8 cellular contexts compared by ENCODE assay signal in the genomic region with DNA sequence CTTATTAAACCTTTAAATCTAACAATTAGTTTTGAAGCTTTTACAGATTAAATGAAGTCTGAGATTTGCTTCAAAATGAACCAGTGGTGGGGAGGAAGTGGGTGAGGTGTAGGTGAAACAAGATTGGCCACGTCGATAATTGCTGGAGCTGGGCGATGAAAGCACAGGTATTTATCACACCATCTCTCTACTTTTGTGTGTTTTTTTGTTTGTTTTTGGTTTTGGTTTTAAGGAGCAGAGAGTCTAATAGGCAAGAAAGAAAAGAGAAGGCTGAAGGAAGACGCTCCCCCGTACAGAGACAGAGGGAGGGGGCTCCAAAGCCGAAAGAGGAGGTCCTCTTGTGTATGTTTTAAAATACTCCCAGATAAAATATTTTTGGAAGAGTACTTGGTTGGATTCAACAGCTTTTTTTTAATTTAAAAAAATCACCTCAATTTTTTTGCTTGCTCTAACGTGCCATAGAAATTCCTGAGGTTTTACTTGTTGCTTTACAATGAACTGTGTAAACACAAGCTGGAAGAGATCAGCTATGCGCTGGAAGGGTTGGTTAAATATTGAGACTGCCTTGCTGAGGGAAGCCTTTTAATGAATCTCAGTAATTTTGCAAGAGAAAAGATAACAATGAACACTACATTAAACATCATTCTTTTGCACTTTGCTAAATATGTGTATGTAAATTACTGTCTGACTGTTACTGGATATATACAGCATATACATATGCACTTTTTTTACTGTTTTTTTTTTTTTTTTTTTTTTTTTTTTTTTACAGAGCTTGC.
DNase-seq lines count a peak whose midpoint lies in the region; ATAC-seq lines count a peak whose summit lies in the region.

No MANE protein-coding gene starts in this region.

- in situ Hi-C loops in KBM-7 (cut with MboI; ENCODE audit: low pct_unique_long_range_greater_than_20kb, low sequenced_read_pairs) = no loop called here

- H3K36me3 ChIP-seq in effector memory CD4-positive, alpha-beta T cell (ENCODE audit: control insufficient read depth, insufficient read depth, low read length) = no peaks in the 10 kb centered on the region

- peak overlapping the region; percentile 20 for H3K4me3 ChIP-seq in effector memory CD4-positive, alpha-beta T cell (ENCODE audit: insufficient read depth, low read depth, low read length, poor library complexity, severe bottlenecking)

- no peaks in the 10 kb centered on the region for H3K9me3 ChIP-seq in effector memory CD4-positive, alpha-beta T cell (ENCODE audit: control insufficient read depth, low read length)

- peaks cover 15% of the 10 kb centered on the region for H3K4me1 ChIP-seq in effector memory CD4-positive, alpha-beta T cell (ENCODE audit: control insufficient read depth, insufficient read depth, low read length, poor library complexity, severe bottlenecking)

- H3K27me3 ChIP-seq in effector memory CD4-positive, alpha-beta T cell (replicated peaks; ENCODE audit: control insufficient read depth, insufficient read depth, low read length, poor library complexity, severe bottlenecking) = no peaks in the 10 kb centered on the region

- H3K27ac ChIP-seq in effector memory CD4-positive, alpha-beta T cell (ENCODE audit: insufficient read depth, low read length, poor library complexity, severe bottlenecking) = peak overlapping the region; percentile 52

- peak; percentile 28 for DNase-seq in activated CD4-positive, alpha-beta T cell treated with anti-CD3 and anti-CD28 coated beads for 48 hours
- DNase-seq in activated CD4-positive, alpha-beta T cell treated with anti-CD3 and anti-CD28 coated beads, Interleukin-2, amount 50 U/mL, for 4 hours = no peak
- DNase-seq in SHP77 treated with DMSO at 0.1 percent for 48 hours (lab: John Stamatoyannopoulos, UW) (peak; percentile 25), KBM-7 (no peak)
- peak; percentile 22 to 38 (median 36) for DNase-seq in effector memory CD4-positive, alpha-beta T cell
- DNase-seq in stimulated activated naive CD8-positive, alpha-beta T cell treated with anti-CD3 and anti-CD28 coated beads, Interleukin-15, Interleukin-2, amounts not matched to agents 100 U/mL and 50 U/mL, for 24 hours = no peak

- peak; percentile 36 for ATAC-seq in stimulated activated naive CD8-positive, alpha-beta T cell treated with anti-CD3 and anti-CD28 coated beads, Interleukin-15, Interleukin-2, amounts not matched to agents 100 U/mL and 50 U/mL, for 24 hours
- ATAC-seq in HG03108 (IDR thresholded peaks at IDR 0.05; ENCODE audit: unreplicated experiment) (no peak), GM18502 (IDR thresholded peaks at IDR 0.05; ENCODE audit: poor library complexity, unreplicated experiment) (no peak)

Comparison
In these comparisons a context has a peak if more than half of its experiments do, and no peak if none do; other contexts are left out.
1. DNase-seq: peak in activated CD4-positive, alpha-beta T cell treated with anti-CD3 and anti-CD28 coated beads for 48 hours (single experiment), SHP77 treated with DMSO at 0.1 percent for 48 hours (single experiment) and effector memory CD4-positive, alpha-beta T cell (3 of 3); none in activated CD4-positive, alpha-beta T cell treated with anti-CD3 and anti-CD28 coated beads, Interleukin-2, amount 50 U/mL, for 4 hours (0 of 2), stimulated activated naive CD8-positive, alpha-beta T cell treated with anti-CD3 and anti-CD28 coated beads, Interleukin-15, Interleukin-2, amounts not matched to agents 100 U/mL and 50 U/mL, for 24 hours (single experiment) and KBM-7 (single experiment).